ENCODE assay signal across 23 cellular contexts in the genomic region with DNA sequence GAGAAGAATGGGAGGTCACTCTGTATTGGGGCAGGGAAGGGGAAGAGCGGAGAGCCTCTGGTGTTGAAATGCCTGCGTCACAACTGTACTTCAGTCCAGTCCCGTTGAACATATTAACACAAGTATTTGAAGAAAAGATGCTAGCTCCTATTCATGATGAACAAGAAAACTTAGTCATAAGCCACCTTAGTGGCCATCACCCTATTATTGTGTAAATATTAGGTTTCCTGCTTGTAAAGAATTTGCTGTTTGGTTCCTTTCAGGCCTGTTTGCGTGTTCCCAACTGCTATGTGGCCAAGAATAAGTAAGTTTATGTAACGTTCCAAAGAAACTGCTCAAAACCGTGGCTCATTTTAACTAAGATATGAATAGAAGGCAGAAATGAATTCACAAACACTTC.
"Had no signal": no experiment of that assay in that cellular context is flagged by ENCODE, and none has a peak within 500 bp of the region (broad histone marks: within the 10 kb centered on the region; RNA-seq: fewer than 3 reads in every experiment).

No MANE protein-coding gene starts in this region.

- FAIRE-seq: colon, endothelial cell of umbilical vein, islet of Langerhans, keratinocyte had no signal

- DNase-seq: dermis blood vessel endothelial cell; dorsolateral prefrontal cortex; effector CD4-positive, alpha-beta T cell; effector memory CD4-positive, alpha-beta T cell; foreskin keratinocyte; gastrocnemius medialis; glutamatergic neuron; head of caudate nucleus; hypothalamus; immature natural killer cell; left cardiac atrium; left lung; left ventricle myocardium superior; lower lobe of right lung; mesenchymal stem cell; naive thymus-derived CD4-positive, alpha-beta T cell had no signal

- H3K4me2 ChIP-seq: hepatocyte had no signal

- ATAC-seq: foreskin keratinocyte; gastrocnemius medialis; left cardiac atrium; left lung; left ventricle myocardium superior; lower lobe of right lung; naive thymus-derived CD4-positive, alpha-beta T cell had no signal

- H3K27me3 ChIP-seq: dorsolateral prefrontal cortex, esophagus muscularis mucosa, foreskin keratinocyte, gastrocnemius medialis, hepatocyte, left lung had no signal

- H3K79me2 ChIP-seq: hepatocyte had no signal

- H3K36me3 ChIP-seq: esophagus muscularis mucosa, gastrocnemius medialis, left lung, lower lobe of right lung had no signal

- H3K4me1 ChIP-seq: esophagus muscularis mucosa, foreskin keratinocyte, gastrocnemius medialis, left lung, lower lobe of right lung had no signal

- H2AFZ ChIP-seq: hepatocyte had no signal

- H3K9me3 ChIP-seq: esophagus muscularis mucosa, gastrocnemius medialis, left lung, lower lobe of right lung had no signal

- H3K27ac ChIP-seq: coronary artery, dorsolateral prefrontal cortex, esophagus muscularis mucosa, foreskin keratinocyte, gastrocnemius medialis, hepatocyte, left lung, lower lobe of right lung had no signal

- H3K4me3 ChIP-seq: coronary artery, dorsolateral prefrontal cortex, esophagus muscularis mucosa, gastrocnemius medialis, hepatocyte, left lung, lower lobe of right lung had no signal
